ENCODE assay signal across 31 cellular contexts in genomic region chr3:150627557-150627956, GRCh38. TPM values are rescaled to one million over a fixed set of nuclear protein-coding genes. Genes with fewer than 3 reads are reported as not detected.
DNase-seq lines count a peak whose midpoint lies in the region; TF ChIP-seq lines count a peak whose summit lies in the region.
"Had no signal": no experiment of that assay in that cellular context is flagged by ENCODE, and none has a peak within 500 bp of the region (broad histone marks: within the 10 kb centered on the region; RNA-seq: fewer than 3 reads in every experiment).

No MANE protein-coding gene starts in this region.

- intact Hi-C loops in Caco-2 (cut with micrococcal nuclease; ENCODE audit: unreplicated experiment) (no loop called here), testis (cut with DNase I; ENCODE audit: low total_unique reads) (no loop called here)

- no peak overlapping the region for H3K27ac ChIP-seq in testis
- H3K27ac ChIP-seq: left lung, spleen had no signal

- CTCF ChIA-PET in Caco-2 (lab: Charles Lee) = no interaction called here

- no peaks in the 10 kb centered on the region for H3K4me1 Mint-ChIP-seq in Caco-2 (ENCODE audit: low read depth, unreplicated experiment)

- TF ChIP-seq CTCF in Caco-2 (IDR thresholded peaks at IDR 0.05; ENCODE audit: insufficient read depth in 1 of 2, low read depth in 1 of 2, low read length in 1 of 2, severe bottlenecking in 1 of 2, unreplicated experiment in 1 of 2) (no peak), testis (IDR thresholded peaks at IDR 0.05) (no peak)

- no peaks in the 10 kb centered on the region for H3K9me3 Mint-ChIP-seq in Caco-2 (ENCODE audit: unreplicated experiment)
- H3K9me3 Mint-ChIP-seq: activated CD8-positive, alpha-beta T cell treated with anti-CD3 and anti-CD28 coated beads for 36 hours; activated T-helper 17 cell treated with anti-CD3 and anti-CD28 coated beads, Interleukin-2, amount 50 U/mL, for 72 hours; CD8-positive, alpha-beta memory T cell; dendritic cell treated with granulocyte-macrophage colony-stimulating factor and Interleukin-4, amounts not matched to agents 40 ng/mL and 50 ng/mL, for 4 days; endodermal cell had no signal

- no peak for TF ChIP-seq POLR2A in testis (IDR thresholded peaks at IDR 0.05)

- H3K9me3 ChIP-seq in Caco-2 (no peaks in the 10 kb centered on the region), testis (no peaks in the 10 kb centered on the region)
- H3K9me3 ChIP-seq: BE2C, HAP-1, left lung, spleen had no signal

- no peak overlapping the region for H3K27ac Mint-ChIP-seq in Caco-2 (ENCODE audit: unreplicated experiment)
- H3K27ac Mint-ChIP-seq: activated CD8-positive, alpha-beta T cell treated with anti-CD3 and anti-CD28 coated beads for 36 hours; activated T-helper 17 cell treated with anti-CD3 and anti-CD28 coated beads, Interleukin-2, amount 50 U/mL, for 72 hours; dendritic cell treated with granulocyte-macrophage colony-stimulating factor and Interleukin-4, amounts not matched to agents 40 ng/mL and 50 ng/mL, for 4 days; endodermal cell had no signal

- H3K4me3 Mint-ChIP-seq in Caco-2 (ENCODE audit: unreplicated experiment) = no peak overlapping the region
- H3K4me3 Mint-ChIP-seq: activated CD8-positive, alpha-beta T cell treated with anti-CD3 and anti-CD28 coated beads for 36 hours; activated T-helper 17 cell treated with anti-CD3 and anti-CD28 coated beads, Interleukin-2, amount 50 U/mL, for 72 hours; CD8-positive, alpha-beta memory T cell; dendritic cell treated with granulocyte-macrophage colony-stimulating factor and Interleukin-4, amounts not matched to agents 40 ng/mL and 50 ng/mL, for 4 days; endodermal cell had no signal

- POLR2A ChIA-PET in Caco-2 (lab: Charles Lee) = no interaction called here

- BruUV-seq in Caco-2 (replicated peaks; lab: Mats Ljungman, UMichigan) = no TSS peak

- H3K27me3 Mint-ChIP-seq in Caco-2 (ENCODE audit: insufficient read depth, unreplicated experiment) = no peaks in the 10 kb centered on the region
- H3K27me3 Mint-ChIP-seq: activated CD8-positive, alpha-beta T cell treated with anti-CD3 and anti-CD28 coated beads for 36 hours; activated T-helper 17 cell treated with anti-CD3 and anti-CD28 coated beads, Interleukin-2, amount 50 U/mL, for 72 hours; CD8-positive, alpha-beta memory T cell; dendritic cell treated with granulocyte-macrophage colony-stimulating factor and Interleukin-4, amounts not matched to agents 40 ng/mL and 50 ng/mL, for 4 days had no signal

- peaks cover 28% of the 10 kb centered on the region for H3K36me3 Mint-ChIP-seq in Caco-2 (ENCODE audit: insufficient read depth, unreplicated experiment)

- H3K4me3 ChIP-seq in Caco-2 (ENCODE audit: low read depth, low read length) (no peak overlapping the region), testis (no peak overlapping the region)
- H3K4me3 ChIP-seq: GM12878, HAP-1, K562, left lung, spleen had no signal

- H3K4me1 ChIP-seq in Caco-2 (no peaks in the 10 kb centered on the region), testis (no peaks in the 10 kb centered on the region)
- H3K4me1 ChIP-seq: BE2C, left lung had no signal

- WGBS in testis, 2 donors = 52 to 59% methylated on average over 2 of the region's 2 CpGs

- no peaks in the 10 kb centered on the region; the same call in 1 of the 2 replicates for H3K36me3 ChIP-seq in Caco-2 (ENCODE audit: control insufficient read depth, insufficient read depth, low read length)
- no peaks in the 10 kb centered on the region for H3K36me3 ChIP-seq in testis (ENCODE audit: low read depth, missing control alignments)

- H3K27me3 ChIP-seq in Caco-2 (replicated peaks; ENCODE audit: control insufficient read depth, insufficient read depth, low read length) = no peaks in the 10 kb centered on the region
- H3K27me3 ChIP-seq in testis = no peaks in the 10 kb centered on the region
- H3K27me3 ChIP-seq: BE2C, left lung, spleen had no signal

- DNase-seq in DMS 273 (lab: John Stamatoyannopoulos, UW; ENCODE audit: unreplicated experiment) (peak; percentile 88), NCI-H446 treated with DMSO at 0.1 percent for 48 hours (lab: John Stamatoyannopoulos, UW) (peak; percentile 74), fibroblast of peridontal ligament (ENCODE audit: extremely low read depth) (peak; percentile 85), myocyte (ENCODE audit: low read depth) (peak; percentile 71), Caco-2 (no peak), testis (no peak)
- DNase-seq in activated naive CD4-positive, alpha-beta T cell (lab: John Stamatoyannopoulos, UW) = no peak
- DNase-seq: activated CD4-positive, alpha-beta T cell treated with anti-CD3 and anti-CD28 coated beads for 1 hour; activated CD8-positive, alpha-beta T cell treated with anti-CD3 and anti-CD28 coated beads for 36 hours; activated naive CD4-positive, alpha-beta T cell treated with anti-CD3 and anti-CD28 coated beads, Interleukin-2, amount 50 U/mL, for 16 hours; anterior cingulate cortex; BE2C; CD8-positive, alpha-beta memory T cell; DMS153; endodermal cell; left lung; mesendoderm; NCI-H1105; NCI-H187 treated with DMSO at 0.1 percent for 48 hours; NCI-H524 treated with DMSO at 0.1 percent for 48 hours; PC-3; right cardiac atrium; spleen; stimulated activated CD4-positive, alpha-beta T cell treated with anti-CD3 and anti-CD28 coated beads, Interleukin-2, amount 100 ng/mL, for 24 hours; stimulated activated naive CD8-positive, alpha-beta T cell treated with anti-CD3 and anti-CD28 coated beads, Interleukin-15, Interleukin-2, amounts not matched to agents 100 U/mL and 50 U/mL, for 24 hours; T-helper 2 cell had no signal

RNA-seq across cellular contexts. Expression of gene SELENOT, which starts 24.4 kb away (rescaled TPM):
- total RNA-seq in myocyte (110 and 163 TPM in 2 replicates), Caco-2 (2022) (121 and 124 TPM in 2 replicates), testis (100 to 1,000 TPM; 135 to 190 TPM)
- polyA plus RNA-seq in myocyte (2012) = 98.1 TPM
- 118 TPM for polyA plus RNA-seq in testis (ENCODE audit: insufficient read depth, low read depth, low replicate concordance)

Comparison
In these comparisons a context has a peak if more than half of its experiments do, and no peak if none do; other contexts are left out.
1. DNase-seq: peak in DMS 273 (single experiment), NCI-H446 treated with DMSO at 0.1 percent for 48 hours (single experiment), fibroblast of peridontal ligament (single experiment) and myocyte (single experiment); none in activated naive CD4-positive, alpha-beta T cell (0 of 4), Caco-2 (0 of 2) and testis (single experiment).